Comparison of ENCODE assay signal across 1 cellular context in genomic region chr19:42115705-42116104, GRCh38.
TF ChIP-seq lines count a peak whose summit lies in the region.

No MANE protein-coding gene starts in this region.

TF ChIP-seq in GM12878, 131 proteins besides CTCF, POLR2A, EP300 and RAD21:
- TF ChIP-seq NRF1 (conservative IDR thresholded peaks at IDR 0.05; ENCODE audit: low read depth, low read length) = no peak
- 0 out of 4 replicates have a peak, but pooled peaks of 1 of the 2 experiments have one; percentile 3 for TF ChIP-seq SRF (IDR thresholded peaks at IDR 0.05; ENCODE audit: low read depth in 2 of 2, low read length in 2 of 2)
